Comparison of ENCODE assay signal across 8 cellular contexts in genomic region chr10:102422586-102423129, GRCh38. TPM values are rescaled to one million over a fixed set of nuclear protein-coding genes. Genes with fewer than 3 reads are reported as not detected.
DNase-seq lines count a peak whose midpoint lies in the region; ATAC-seq and TF ChIP-seq lines count a peak whose summit lies in the region.

No MANE protein-coding gene starts in this region.

- CTCF ChIA-PET in HEK293T (lab: Yijun Ruan, JAX) (interaction anchor here (0.6 to 4.0 kb wide), 11 partner anchors 10 to 265 kb away, joined by 3 to 14 read pairs (median 4); partner anchors contain the start of gene CUEDC2), RWPE1 (lab: Yijun Ruan, JAX) (interaction anchor here (0.5 to 5.7 kb wide), 29 partner anchors 9 to 1861 kb away, joined by 3 to 108 read pairs (median 4); partner anchors contain the start of genes C10orf95, CUEDC2, ELOVL3 and NFKB2)

- ATAC-seq in GM21367 (IDR thresholded peaks at IDR 0.05; ENCODE audit: unreplicated experiment) (no peak), GM18907 (IDR thresholded peaks at IDR 0.05; ENCODE audit: unreplicated experiment) (no peak)

- H3K4me3 ChIP-seq in skeletal muscle satellite cell (ENCODE audit: low read length) = peak overlapping the region; percentile 94

- POLR2A ChIA-PET in HEK293T (lab: Yijun Ruan, JAX) = interaction anchor here (0.6 to 5.8 kb wide), 6 partner anchors 9 to 224 kb away, joined by 3 to 75 read pairs (median 12); partner anchors contain the start of genes C10orf95, CUEDC2 and NFKB2
- POLR2A ChIA-PET in RWPE1 (lab: Yijun Ruan, JAX; ENCODE audit: low non-redundant PET) = interaction anchor here (2.5 kb wide), 1 partner anchor 28 kb away, joined by 14 read pairs; the partner anchor contains the start of gene NFKB2

- H3K9ac ChIP-seq in skeletal muscle satellite cell (ENCODE audit: low read depth, low read length) = peak overlapping the region; percentile 82

- H3K27ac ChIP-seq in RWPE1 (peak overlapping the region; percentile 96), caudate nucleus (ENCODE audit: low read depth, low read length) (peak overlapping the region; percentile 2)

- peak overlapping the region; percentile 98 for H3K4me2 ChIP-seq in skeletal muscle satellite cell (ENCODE audit: low read length)

- peaks cover 21% of the 10 kb centered on the region for H3K4me1 ChIP-seq in skeletal muscle satellite cell (ENCODE audit: control insufficient read depth, insufficient read depth, low read length)

- peaks cover 12% of the 10 kb centered on the region for H3K27me3 ChIP-seq in skeletal muscle satellite cell (ENCODE audit: control insufficient read depth, insufficient read depth, low read length)

- peaks cover 25% of the 10 kb centered on the region for H3K36me3 ChIP-seq in skeletal muscle satellite cell (ENCODE audit: insufficient read depth, low read length)

- no peaks in the 10 kb centered on the region for H3K9me3 ChIP-seq in skeletal muscle satellite cell (replicated peaks; ENCODE audit: low read length)

- peak; percentile 78 for DNase-seq in DMS53 treated with DMSO at 0.1 percent for 48 hours (lab: John Stamatoyannopoulos, UW; ENCODE audit: unreplicated experiment)
- peak; percentile 76 for DNase-seq in HEK293T (ENCODE audit: extremely low spot score)
- DNase-seq in RWPE1 (ENCODE audit: low spot score) = peak; percentile 77
- DNase-seq in caudate nucleus (lab: John Stamatoyannopoulos, UW) = peak in 49 of 61 donors; percentile 12 to 71 (median 35)
- DNase-seq in islet precursor cell = peak; percentile 91

- TF ChIP-seq CTCF in RWPE1 (conservative IDR thresholded peaks at IDR 0.05; ENCODE audit: low read depth) = peak; percentile 93

TF ChIP-seq in HEK293T, 16 proteins besides CTCF, POLR2A, EP300 and RAD21:
- peak; percentile 79 for TF ChIP-seq L3MBTL2 (conservative IDR thresholded peaks at IDR 0.05)
- no peak for TF ChIP-seq FOXM1 (IDR thresholded peaks at IDR 0.05; ENCODE audit: borderline replicate concordance)

RNA-seq across cellular contexts. Expression of gene FBXL15, which starts 2.0 kb away (rescaled TPM):
- 9.2 and 11.9 TPM in 2 replicates for total RNA-seq in skeletal muscle satellite cell (2012; rRNA removed)

RNA-seq across cellular contexts. Expression of gene PSD, which starts 4.1 kb away (rescaled TPM):
- total RNA-seq in skeletal muscle satellite cell (2012; rRNA removed) = 0.87 and 5.8 TPM in 2 replicates

RNA-seq across cellular contexts. Expression of gene CUEDC2, which starts 9.7 kb away (rescaled TPM):
- total RNA-seq in skeletal muscle satellite cell (2012; rRNA removed) = 37.3 and 43.2 TPM in 2 replicates

RNA-seq across cellular contexts. Expression of gene NFKB2, which starts 27.2 kb away (rescaled TPM):
- 26.6 and 27.1 TPM in 2 replicates for total RNA-seq in skeletal muscle satellite cell (2012; rRNA removed)

RNA-seq across cellular contexts. Expression of gene C10orf95, which starts 28.7 kb away (rescaled TPM):
- total RNA-seq in skeletal muscle satellite cell (2012; rRNA removed) = not detected in 2 replicates

Comparison
In these comparisons a context has a peak if more than half of its experiments do, and no peak if none do; other contexts are left out.
1. DNase-seq: peak in every context shown above with its lines; median percentile 91 in islet precursor cell; 78 in DMS53 treated with DMSO at 0.1 percent for 48 hours; 77 in RWPE1; 76 in HEK293T; 35 in caudate nucleus.